Comparison of ENCODE assay signal across 29 cellular contexts in the genomic region with DNA sequence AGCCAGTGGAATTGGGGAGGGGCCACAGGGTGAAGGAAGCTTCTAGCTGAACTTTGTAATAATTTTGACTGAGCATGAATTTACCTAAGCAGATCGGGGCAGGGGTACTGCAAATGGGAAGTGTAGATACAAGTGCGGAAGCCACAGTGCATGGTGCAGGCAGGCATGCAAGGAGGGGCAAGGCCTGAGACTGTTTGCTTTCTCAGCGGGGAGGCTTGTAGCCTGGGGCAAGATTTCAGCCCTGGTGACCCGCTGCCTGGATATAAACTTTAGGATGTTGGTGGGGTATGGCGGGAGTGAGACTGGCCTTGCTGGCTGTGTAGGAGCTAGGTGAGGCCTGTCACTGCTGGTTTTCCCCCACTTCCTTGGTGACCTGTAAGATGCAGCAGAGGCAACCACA.
"Had no signal": no experiment of that assay in that cellular context is flagged by ENCODE, and none has a peak within 500 bp of the region (broad histone marks: within the 10 kb centered on the region; RNA-seq: fewer than 3 reads in every experiment).

No MANE protein-coding gene starts in this region.

- H3K4me3 Mint-ChIP-seq: activated CD8-positive, alpha-beta T cell treated with anti-CD3 and anti-CD28 coated beads for 36 hours; activated naive CD8-positive, alpha-beta T cell treated with anti-CD3 and anti-CD28 coated beads, Interleukin-2, amount 50 U/mL, for 24 hours; activated T-helper 1 cell treated with anti-CD3 and anti-CD28 coated beads, Interleukin-12 subunit alpha, Interleukin-12 subunit beta, Interleukin-2, Interleukin-4 antibody, amounts not matched to agents 30 ng/mL and 10 ng/mL and 1 ng/mL, durations not matched to agents 14 hours and 24 hours and 36 hours; central memory CD8-positive, alpha-beta T cell; T-helper 17 cell had no signal

- H3K4me1 Mint-ChIP-seq: activated naive CD8-positive, alpha-beta T cell treated with anti-CD3 and anti-CD28 coated beads, Interleukin-2, amount 50 U/mL, for 24 hours; T-helper 17 cell had no signal

- H3K27ac ChIP-seq: ascending aorta, body of pancreas, Peyer's patch had no signal

- H3K27me3 Mint-ChIP-seq: central memory CD8-positive, alpha-beta T cell had no signal

- H3K27me3 ChIP-seq: ascending aorta, body of pancreas, MG63, Peyer's patch had no signal

- H3K4me3 ChIP-seq: ascending aorta, body of pancreas, MG63, Peyer's patch had no signal

- DNase-seq: activated CD4-positive, alpha-beta T cell treated with anti-CD3 and anti-CD28 coated beads, Interleukin-2, amount 50 U/mL, for 1 hour; activated CD4-positive, CD25-positive, alpha-beta regulatory T cell; activated CD8-positive, alpha-beta memory T cell treated with anti-CD3 and anti-CD28 coated beads, Interleukin-2, amount 50 U/mL, for 4 hours; activated CD8-positive, alpha-beta T cell treated with anti-CD3 and anti-CD28 coated beads for 36 hours; activated effector memory CD4-positive, alpha-beta T cell treated with anti-CD3 and anti-CD28 coated beads, Interleukin-2, amount 50 U/mL, for 16 hours; activated naive CD4-positive, alpha-beta T cell treated with Interleukin-2 at 50 U/mL for 16 hours; activated naive CD8-positive, alpha-beta T cell treated with anti-CD3 and anti-CD28 coated beads, Interleukin-2, amount 50 U/mL, for 24 hours; amniotic stem cell; body of pancreas; cortex of kidney; KG1; MG63; MV-4-11; NCI-H1092 treated with DMSO at 0.1 percent for 48 hours; NCI-H1417 treated with DMSO at 0.1 percent for 48 hours; NCI-H187; NCI-H2081; NCI-H446 treated with DMSO at 0.1 percent for 48 hours; NCI-H526; NCI-H82; OCI-M1; Peyer's patch; SHP77; T-helper 17 cell; T1000 had no signal

- H3K4me1 ChIP-seq: ascending aorta, body of pancreas, Peyer's patch had no signal

- H3K9me3 Mint-ChIP-seq: activated CD8-positive, alpha-beta T cell treated with anti-CD3 and anti-CD28 coated beads for 36 hours; activated naive CD8-positive, alpha-beta T cell treated with anti-CD3 and anti-CD28 coated beads, Interleukin-2, amount 50 U/mL, for 24 hours had no signal

- ATAC-seq: activated CD8-positive, alpha-beta T cell treated with anti-CD3 and anti-CD28 coated beads for 36 hours; activated naive CD4-positive, alpha-beta T cell treated with anti-CD3 and anti-CD28 coated beads, Interleukin-2, amount 50 U/mL, for 72 hours; activated naive CD8-positive, alpha-beta T cell treated with anti-CD3 and anti-CD28 coated beads, Interleukin-2, amount 50 U/mL, for 24 hours; body of pancreas; T-helper 17 cell had no signal

- H3K27ac Mint-ChIP-seq: activated CD8-positive, alpha-beta T cell treated with anti-CD3 and anti-CD28 coated beads for 36 hours; activated naive CD4-positive, alpha-beta T cell treated with anti-CD3 and anti-CD28 coated beads, Interleukin-2, amount 50 U/mL, for 72 hours; activated naive CD8-positive, alpha-beta T cell treated with anti-CD3 and anti-CD28 coated beads, Interleukin-2, amount 50 U/mL, for 24 hours; activated T-helper 1 cell treated with anti-CD3 and anti-CD28 coated beads, Interleukin-12 subunit alpha, Interleukin-12 subunit beta, Interleukin-2, Interleukin-4 antibody, amounts not matched to agents 30 ng/mL and 10 ng/mL and 1 ng/mL, durations not matched to agents 14 hours and 24 hours and 36 hours; T-helper 17 cell had no signal

- H3K36me3 ChIP-seq: ascending aorta, MG63, Peyer's patch had no signal
